In genomic region chr2:48548871-48549270, GRCh38 we compare ENCODE assay signal across 17 cellular contexts. TPM values are rescaled to one million over a fixed set of nuclear protein-coding genes. Genes with fewer than 3 reads are reported as not detected.
DNase-seq lines count a peak whose midpoint lies in the region; ATAC-seq and TF ChIP-seq lines count a peak whose summit lies in the region.
"Had no signal": no experiment of that assay in that cellular context is flagged by ENCODE, and none has a peak within 500 bp of the region (broad histone marks: within the 10 kb centered on the region; RNA-seq: fewer than 3 reads in every experiment).

No MANE protein-coding gene starts in this region.

- H3K27me3 Mint-ChIP-seq in H9 (ENCODE audit: low read depth): no peaks in the 10 kb centered on the region
- H3K27me3 Mint-ChIP-seq in CD8-positive, alpha-beta memory T cell: no peaks in the 10 kb centered on the region

- peaks cover 0 to 14% (median 9%) of the 10 kb centered on the region in 3 experiments; a peak in 4 of 7 replicates for H3K36me3 Mint-ChIP-seq in H9 (ENCODE audit: insufficient read depth in 1 of 3, low read depth in 3 of 3)
- peaks cover 0 to 4% (median 1%) of the 10 kb centered on the region in 3 donors for H3K36me3 Mint-ChIP-seq in CD8-positive, alpha-beta memory T cell

- no peak for TF ChIP-seq CTCF in H9 (conservative IDR thresholded peaks at IDR 0.05)
- TF ChIP-seq CTCF in mucosa of descending colon (IDR thresholded peaks at IDR 0.05): no peak
- no peak for TF ChIP-seq CTCF in thyroid gland (IDR thresholded peaks at IDR 0.05)

- no peaks in the 10 kb centered on the region for H3K23me2 ChIP-seq in H9 (ENCODE audit: insufficient read length, low read depth, low read length, poor library complexity, severe bottlenecking)

- no peak overlapping the region for H3K9ac ChIP-seq in H9 (ENCODE audit: extremely low read depth, insufficient read length, low read length)
- H3K9ac ChIP-seq: BLaER1 treated with 17β-estradiol and CSF1 and Interleukin-3, amounts not matched to agents 10 nM and 100 nM had no signal

- H3K27me3 ChIP-seq in H9 (ENCODE audit: insufficient read depth, low read length): no peaks in the 10 kb centered on the region
- H3K27me3 ChIP-seq in ectodermal cell (ENCODE audit: control insufficient read depth, insufficient read depth, low read length, poor library complexity, severe bottlenecking): no peaks in the 10 kb centered on the region
- H3K27me3 ChIP-seq in thyroid gland: no peaks in the 10 kb centered on the region
- no peaks in the 10 kb centered on the region for H3K27me3 ChIP-seq in CD8-positive, alpha-beta memory T cell (ENCODE audit: insufficient read depth, low read length, poor library complexity, severe bottlenecking)
- H3K27me3 ChIP-seq: BLaER1 treated with 17β-estradiol and CSF1 and Interleukin-3, amounts not matched to agents 10 nM and 100 nM; hepatocyte had no signal

- no peak overlapping the region for H4K5ac ChIP-seq in H9 (ENCODE audit: insufficient read length, low read depth, low read length)

- no CpG with 5 or more reads among the region's 5 CpGs for WGBS in H9 (ENCODE audit: extremely low coverage, insufficient read length, low lambda C conversion rate)
- 73 to 80% methylated on average over 5 of the region's 5 CpGs for WGBS in ectodermal cell, 2 experiments
- 40 to 46% methylated on average over 5 of the region's 5 CpGs for WGBS in thyroid gland, 2 donors

- no peak overlapping the region for H2AK5ac ChIP-seq in H9 (ENCODE audit: insufficient read length, low read length)

- H3K4me3 ChIP-seq in ectodermal cell (ENCODE audit: insufficient read depth, low read depth, low read length): no peak overlapping the region
- H3K4me3 ChIP-seq in mucosa of descending colon: no peak overlapping the region
- no peak overlapping the region for H3K4me3 ChIP-seq in thyroid gland (replicated peaks in 1 of 3)
- H3K4me3 ChIP-seq in CD8-positive, alpha-beta memory T cell (ENCODE audit: low read length): no peak overlapping the region
- H3K4me3 ChIP-seq: BLaER1 treated with 17β-estradiol and CSF1 and Interleukin-3, amounts not matched to agents 10 nM and 100 nM; hepatocyte had no signal

- H3K23ac ChIP-seq in H9 (ENCODE audit: insufficient read length, low read depth, low read length): no peak overlapping the region

- H3T11ph ChIP-seq in H9 (ENCODE audit: low read length): no peak overlapping the region

- peaks cover 3% of the 10 kb centered on the region in 2 experiments; a peak in 4 of 5 replicates for H3K9me3 Mint-ChIP-seq in H9
- H3K9me3 Mint-ChIP-seq in CD8-positive, alpha-beta memory T cell: no peaks in the 10 kb centered on the region
- H3K9me3 Mint-ChIP-seq: WTC11 had no signal

- H3K18ac ChIP-seq in H9 (ENCODE audit: insufficient read length, low read depth, low read length): no peak overlapping the region

- H3K27ac ChIP-seq in H9 (ENCODE audit: insufficient read length, low read depth, low read length): no peak overlapping the region
- peak overlapping the region; percentile 13 for H3K27ac ChIP-seq in ectodermal cell (ENCODE audit: insufficient read depth, low read depth, low read length, poor library complexity, severe bottlenecking)
- peak overlapping the region; percentile 37 to 69 (median 48) for H3K27ac ChIP-seq in thyroid gland
- H3K27ac ChIP-seq in CD8-positive, alpha-beta memory T cell (ENCODE audit: low read depth, low read length): no peak overlapping the region
- H3K27ac ChIP-seq: BLaER1 treated with 17β-estradiol and CSF1 and Interleukin-3, amounts not matched to agents 10 nM and 100 nM; hepatocyte had no signal

- intact Hi-C loops in mucosa of descending colon (cut with DNase I, micrococcal nuclease) (no loop called here), thyroid gland (cut with DNase I) (no loop called here)

- H2BK12ac ChIP-seq in H9 (ENCODE audit: insufficient read length, low read depth, low read length): no peak overlapping the region

- no peaks in the 10 kb centered on the region for H3K79me1 ChIP-seq in H9 (ENCODE audit: insufficient read depth, low read depth, low read length, poor library complexity, severe bottlenecking)

- no peaks in the 10 kb centered on the region for H3K36me3 ChIP-seq in ectodermal cell (ENCODE audit: control insufficient read depth, insufficient read depth, low read length)
- no peaks in the 10 kb centered on the region for H3K36me3 ChIP-seq in mucosa of descending colon (ENCODE audit: low read depth)
- H3K36me3 ChIP-seq in thyroid gland: no peaks in the 10 kb centered on the region
- no peaks in the 10 kb centered on the region for H3K36me3 ChIP-seq in CD8-positive, alpha-beta memory T cell (ENCODE audit: insufficient read depth, low read length)
- H3K36me3 ChIP-seq: BLaER1 treated with 17β-estradiol and CSF1 and Interleukin-3, amounts not matched to agents 10 nM and 100 nM had no signal

- H3K9me3 ChIP-seq in H9 (ENCODE audit: control insufficient read depth, low read depth, low read length) (no peaks in the 10 kb centered on the region), ectodermal cell (ENCODE audit: control insufficient read depth, low read length) (no peaks in the 10 kb centered on the region), mucosa of descending colon (no peaks in the 10 kb centered on the region), thyroid gland (no peaks in the 10 kb centered on the region)
- no peaks in the 10 kb centered on the region for H3K9me3 ChIP-seq in CD8-positive, alpha-beta memory T cell (ENCODE audit: low read length)

- POLR2A ChIA-PET in CD8-positive, alpha-beta memory T cell (lab: Charles Lee): no interaction called here

- H4K8ac ChIP-seq in H9 (replicated peaks; ENCODE audit: insufficient read length, low read depth, low read length): no peak overlapping the region

- H2BK5ac ChIP-seq in H9 (ENCODE audit: insufficient read length, low read length): no peak overlapping the region

- H2AFZ ChIP-seq in H9 (ENCODE audit: low read length): no peak overlapping the region
- H2AFZ ChIP-seq: hepatocyte had no signal

- no peak overlapping the region for H2BK15ac ChIP-seq in H9 (ENCODE audit: low read depth, low read length)

- H4K91ac ChIP-seq in H9 (ENCODE audit: insufficient read length, low read depth, low read length): no peak overlapping the region

- ATAC-seq in mucosa of descending colon: peak; percentile 20
- ATAC-seq: WTC11 had no signal

- no peaks in the 10 kb centered on the region for H4K20me1 ChIP-seq in H9 (ENCODE audit: control insufficient read depth, insufficient read depth, insufficient read length)
- H4K20me1 ChIP-seq: BLaER1 treated with 17β-estradiol and CSF1 and Interleukin-3, amounts not matched to agents 10 nM and 100 nM had no signal

- CTCF ChIA-PET in CD8-positive, alpha-beta memory T cell (lab: Charles Lee): no interaction called here

- H3K4me2 ChIP-seq in H9 (ENCODE audit: insufficient read depth, insufficient read length, low read length): no peak overlapping the region
- H3K4me2 ChIP-seq: BLaER1 treated with 17β-estradiol and CSF1 and Interleukin-3, amounts not matched to agents 10 nM and 100 nM; hepatocyte had no signal

- no peak overlapping the region for H3K56ac ChIP-seq in H9 (ENCODE audit: insufficient read length, low read depth, low read length)

- H3K79me2 ChIP-seq in H9 (ENCODE audit: insufficient read depth, low read length): no peaks in the 10 kb centered on the region

- peaks cover 26 to 31% of the 10 kb centered on the region in 2 experiments for H3K4me1 Mint-ChIP-seq in H9
- no peaks in the 10 kb centered on the region for H3K4me1 Mint-ChIP-seq in CD8-positive, alpha-beta memory T cell

- H3K4me1 ChIP-seq in H9 (ENCODE audit: insufficient read depth, low read length) (no peaks in the 10 kb centered on the region), ectodermal cell (ENCODE audit: control insufficient read depth, insufficient read depth, low read length) (peaks cover 12% of the 10 kb centered on the region), mucosa of descending colon (ENCODE audit: low read depth) (no peaks in the 10 kb centered on the region), thyroid gland (peaks cover 16 to 25% of the 10 kb centered on the region in 2 donors)
- H3K4me1 ChIP-seq in CD8-positive, alpha-beta memory T cell (ENCODE audit: insufficient read depth, low read length): no peaks in the 10 kb centered on the region
- H3K4me1 ChIP-seq: BLaER1 treated with 17β-estradiol and CSF1 and Interleukin-3, amounts not matched to agents 10 nM and 100 nM had no signal

- H2BK20ac ChIP-seq in H9 (ENCODE audit: low read depth, low read length, poor library complexity, severe bottlenecking): no peak overlapping the region

- H2BK120ac ChIP-seq in H9 (ENCODE audit: low read depth, low read length, poor library complexity, severe bottlenecking): no peak overlapping the region

- DNase-seq in H9 (no peak), mucosa of descending colon (no peak), thyroid gland (peak; percentile 21 to 49), GOT3 (lab: John Stamatoyannopoulos, UW) (no peak), COLO668 (lab: John Stamatoyannopoulos, UW; ENCODE audit: unreplicated experiment) (no peak)
- no peak for DNase-seq in CD8-positive, alpha-beta memory T cell
- DNase-seq: activated effector memory CD4-positive, alpha-beta T cell treated with Interleukin-2 at 50 U/mL for 16 hours; DMS 273 treated with DMSO at 0.1 percent for 48 hours; HFFc6; kidney; NCI-H1694; NCI-H446; stimulated activated CD4-positive, alpha-beta T cell treated with anti-CD3 and anti-CD28 coated beads, Interleukin-15, amount 100 ng/mL, for 24 hours had no signal

- H3K14ac ChIP-seq in H9 (ENCODE audit: insufficient read depth, low read length): no peak overlapping the region

- H3K4ac ChIP-seq in H9 (ENCODE audit: low read depth, low read length): no peak overlapping the region

- peak overlapping the region in 2 of 3 experiments; percentile 11 to 13; a peak in 1 of 7 replicates for H3K27ac Mint-ChIP-seq in H9
- H3K27ac Mint-ChIP-seq in CD8-positive, alpha-beta memory T cell: no peak overlapping the region
- H3K27ac Mint-ChIP-seq: HFFc6, WTC11 had no signal

- TF ChIP-seq POLR2A in thyroid gland (IDR thresholded peaks at IDR 0.05): no peak

- H3K4me3 Mint-ChIP-seq in H9: no peak overlapping the region
- no peak overlapping the region for H3K4me3 Mint-ChIP-seq in CD8-positive, alpha-beta memory T cell
- H3K4me3 Mint-ChIP-seq: HFFc6, WTC11 had no signal

RNA-seq across cellular contexts. Expression of gene STON1, which starts 18.9 kb away (rescaled TPM):
- total RNA-seq in H9 (2021): 4.9 and 5.5 TPM in 2 replicates
- 26.0 TPM for polyA plus RNA-seq in ectodermal cell (2013, experiment 1 of 4)
- 36.8 TPM for polyA plus RNA-seq in ectodermal cell (2013, experiment 2 of 4)
- 29.1 TPM for polyA plus RNA-seq in ectodermal cell (2013, experiment 3 of 4)
- polyA plus RNA-seq in ectodermal cell (2013, experiment 4 of 4): 33.3 TPM
- total RNA-seq in mucosa of descending colon: 100 to 1,000 TPM in 1 of 3 donors, 1 to 10 TPM in 2; 5.5 to 118 (median 6.0) TPM
- total RNA-seq in thyroid gland: 10 to 100 TPM; 11.4 to 29.8 (median 15.3) TPM
- 1 to 10 TPM in 1 of 2 experiments, under 1 TPM in 1; 0.89 to 1.4 TPM for total RNA-seq in CD8-positive, alpha-beta memory T cell
- 0.28 TPM for polyA plus RNA-seq in CD8-positive, alpha-beta memory T cell

Comparison
In these comparisons a context has a peak if more than half of its experiments do, and no peak if none do; other contexts are left out.
1. DNase-seq: peak in thyroid gland (2 of 2); none in H9 (single experiment), mucosa of descending colon (0 of 3), GOT3 (single experiment), COLO668 (single experiment) and CD8-positive, alpha-beta memory T cell (0 of 5).
2. H3K27ac ChIP-seq: peak in ectodermal cell (single experiment) and thyroid gland (3 of 3); none in H9 (single experiment) and CD8-positive, alpha-beta memory T cell (single experiment).
3. H3K27ac Mint-ChIP-seq: peak in H9 (2 of 3); none in CD8-positive, alpha-beta memory T cell (0 of 8).